In genomic region chr10:86401588-86402282, GRCh38 we compare ENCODE assay signal across 8 cellular contexts. TPM values are rescaled to one million over a fixed set of nuclear protein-coding genes. Genes with fewer than 3 reads are reported as not detected.
DNase-seq lines count a peak whose midpoint lies in the region; ATAC-seq and TF ChIP-seq lines count a peak whose summit lies in the region.

No MANE protein-coding gene starts in this region.

- H2AFZ ChIP-seq in OCI-LY1 (ENCODE audit: low read length) = no peak overlapping the region

- H3K9ac ChIP-seq in OCI-LY1 (ENCODE audit: low read length) = peak overlapping the region; percentile 90

- peak overlapping the region; percentile 80 for H3K27ac Mint-ChIP-seq in CD8-positive, alpha-beta T cell

- peak overlapping the region; percentile 97 for H3K4me2 ChIP-seq in OCI-LY1 (ENCODE audit: low read length)

- TF ChIP-seq CTCF in CD8-positive, alpha-beta T cell (IDR thresholded peaks at IDR 0.05) = no peak
- TF ChIP-seq CTCF in OCI-LY1 (IDR thresholded peaks at IDR 0.05; ENCODE audit: low read length) (no peak), choroid plexus epithelial cell (conservative IDR thresholded peaks at IDR 0.05; ENCODE audit: low read depth, low read length) (no peak)

- DNase-seq in CD8-positive, alpha-beta T cell = peak in 3 of 7 experiments; percentile 17 to 60 (median 49)
- DNase-seq in choroid plexus epithelial cell (ENCODE audit: low read depth) = peak; percentile 37
- DNase-seq in mucosa of gallbladder (ENCODE audit: low spot score) = peak; percentile 27
- DNase-seq in NK-92 (lab: John Stamatoyannopoulos, UW; ENCODE audit: unreplicated experiment) = no peak
- no peak for DNase-seq in SJCRH30
- DNase-seq in NCI-H1105 treated with DMSO at 0.1 percent for 48 hours (lab: John Stamatoyannopoulos, UW) = no peak

- H4K20me1 ChIP-seq in OCI-LY1 (ENCODE audit: insufficient read depth, low read length) = no peaks in the 10 kb centered on the region

- no peaks in the 10 kb centered on the region for H3K36me3 ChIP-seq in CD8-positive, alpha-beta T cell (ENCODE audit: insufficient read depth, low read length)
- no peaks in the 10 kb centered on the region for H3K36me3 ChIP-seq in OCI-LY1 (ENCODE audit: insufficient read depth, low read length)
- H3K36me3 ChIP-seq in SJCRH30 = no peaks in the 10 kb centered on the region

- H3K79me2 ChIP-seq in OCI-LY1 (ENCODE audit: insufficient read depth, low read length) = no peaks in the 10 kb centered on the region

- CTCF ChIA-PET in CD8-positive, alpha-beta T cell (lab: Charles Lee) = interaction anchor here (0.6 to 8.4 kb wide), 4 partner anchors 10 to 185 kb away, joined by 3 to 118 read pairs (median 34); no protein-coding TSS in a partner anchor

- no peaks in the 10 kb centered on the region for H3K27me3 Mint-ChIP-seq in CD8-positive, alpha-beta T cell (ENCODE audit: low read depth)

- peak overlapping the region; percentile 89 for H3K4me3 ChIP-seq in CD8-positive, alpha-beta T cell (ENCODE audit: low read depth, low read length)
- H3K4me3 ChIP-seq in OCI-LY1 (ENCODE audit: low read depth, low read length, poor library complexity, severe bottlenecking) (peak overlapping the region; percentile 84), choroid plexus epithelial cell (ENCODE audit: low read depth, low read length) (peak overlapping the region; percentile 71), SJCRH30 (no peak overlapping the region)

- no peaks in the 10 kb centered on the region for H3K9me3 Mint-ChIP-seq in CD8-positive, alpha-beta T cell

- 0 out of 2 replicates have a peak, but pooled peaks cover 3% of the 10 kb centered on the region for H3F3A ChIP-seq in OCI-LY1 (ENCODE audit: insufficient read depth, low read length)

- peak overlapping the region; percentile 76 for H3K4me3 Mint-ChIP-seq in CD8-positive, alpha-beta T cell

- H3K36me3 Mint-ChIP-seq in CD8-positive, alpha-beta T cell = no peaks in the 10 kb centered on the region

- H3K27me3 ChIP-seq in CD8-positive, alpha-beta T cell (ENCODE audit: insufficient read depth, low read length) = no peaks in the 10 kb centered on the region
- H3K27me3 ChIP-seq in OCI-LY1 (ENCODE audit: insufficient read depth, low read length) (no peaks in the 10 kb centered on the region), SJCRH30 (no peaks in the 10 kb centered on the region)

- no peaks in the 10 kb centered on the region for H3K9me3 ChIP-seq in CD8-positive, alpha-beta T cell (ENCODE audit: low read length)
- no peaks in the 10 kb centered on the region for H3K9me3 ChIP-seq in OCI-LY1 (ENCODE audit: low read length)
- no peaks in the 10 kb centered on the region for H3K9me3 ChIP-seq in SJCRH30 (replicated peaks)

- intact Hi-C loops in CD8-positive, alpha-beta T cell (cut with DNase I, micrococcal nuclease) = loop anchor here (2.0 to 10.0 kb wide), 4 partner anchors 36 to 569 kb away; no protein-coding TSS in a partner anchor

- H3K27ac ChIP-seq in CD8-positive, alpha-beta T cell (ENCODE audit: low read depth, low read length) = no peak overlapping the region
- H3K27ac ChIP-seq in OCI-LY1 (ENCODE audit: low read depth, low read length, poor library complexity, severe bottlenecking) (no peak overlapping the region), SJCRH30 (no peak overlapping the region)

- H3K4me1 ChIP-seq in CD8-positive, alpha-beta T cell (ENCODE audit: insufficient read depth, low read length) = peaks cover 13% of the 10 kb centered on the region
- peaks cover 19% of the 10 kb centered on the region for H3K4me1 ChIP-seq in OCI-LY1 (ENCODE audit: insufficient read depth, low read length, severe bottlenecking)
- H3K4me1 ChIP-seq in SJCRH30 = no peaks in the 10 kb centered on the region

- peak; percentile 4 for ATAC-seq in CD8-positive, alpha-beta T cell
- no peak for ATAC-seq in HG02981 (IDR thresholded peaks at IDR 0.05; ENCODE audit: unreplicated experiment)

- H3K9me2 ChIP-seq in OCI-LY1 (ENCODE audit: low read depth, low read length) = no peaks in the 10 kb centered on the region

- peaks cover 23% of the 10 kb centered on the region for H3K4me1 Mint-ChIP-seq in CD8-positive, alpha-beta T cell (ENCODE audit: low read depth)

- POLR2A ChIA-PET in CD8-positive, alpha-beta T cell (lab: Charles Lee) = interaction anchor here (0.6 to 5.6 kb wide), 10 partner anchors 11 to 185 kb away, joined by 3 to 56 read pairs (median 4); partner anchors contain the start of gene WAPL

RNA-seq across cellular contexts. Expression of gene GRID1, which starts 35.1 kb away (rescaled TPM):
- not detected for total RNA-seq in CD8-positive, alpha-beta T cell
- 6.3 TPM for total RNA-seq in mucosa of gallbladder
- not detected in 2 replicates for total RNA-seq in SJCRH30 (2014; rRNA removed; shearing (Covaris generic))

Comparison
In these comparisons a context has a peak if more than half of its experiments do, and no peak if none do; other contexts are left out.
1. DNase-seq: peak in choroid plexus epithelial cell (single experiment) and mucosa of gallbladder (single experiment); none in NK-92 (single experiment), SJCRH30 (0 of 2) and NCI-H1105 treated with DMSO at 0.1 percent for 48 hours (single experiment).